8 cellular contexts compared by ENCODE assay signal in the genomic region with DNA sequence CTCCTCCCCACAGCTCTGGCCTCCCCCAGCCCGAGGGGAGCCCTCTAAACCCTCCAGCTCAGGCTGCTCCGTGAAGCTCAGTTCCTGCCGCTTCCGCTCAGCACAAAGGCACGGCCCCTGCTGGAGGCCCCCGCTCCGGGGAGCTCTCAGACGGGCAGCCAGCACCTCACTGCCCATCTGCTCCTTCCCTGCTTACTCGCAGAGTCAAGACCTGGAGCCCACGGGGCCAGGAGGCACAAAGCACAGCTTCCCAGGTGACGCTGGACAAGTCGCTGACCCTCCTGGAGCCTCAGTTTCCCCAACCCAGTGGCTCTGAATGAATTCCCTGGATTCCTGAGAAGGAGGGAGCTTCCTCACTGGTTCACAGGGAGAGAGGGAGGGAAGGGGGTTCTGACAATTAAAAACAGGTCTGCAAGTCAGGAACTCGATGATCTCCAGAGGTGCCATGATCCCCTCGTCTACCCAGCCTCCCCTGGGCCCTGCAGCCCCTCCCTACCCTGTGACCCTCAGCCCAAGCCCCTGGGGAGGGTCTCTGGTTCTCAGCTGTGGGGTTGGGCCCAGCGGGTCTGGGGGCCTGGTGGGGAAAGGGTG. TPM values are rescaled to one million over a fixed set of nuclear protein-coding genes. Genes with fewer than 3 reads are reported as not detected.
A peak's percentile ranks its signal among the peaks of the same experiment; 100 is the strongest.
DNase-seq lines count a peak whose midpoint lies in the region; ATAC-seq and TF ChIP-seq lines count a peak whose summit lies in the region.

No MANE protein-coding gene starts in this region.

- H3K9me3 Mint-ChIP-seq in memory B cell = no peaks in the 10 kb centered on the region

- peaks cover 25% of the 10 kb centered on the region; the same call in 1 of the 2 replicates for H3K79me2 ChIP-seq in OCI-LY7 (ENCODE audit: insufficient read depth, low read depth, low read length)

- peaks cover 52% of the 10 kb centered on the region for H3K4me1 Mint-ChIP-seq in memory B cell

- no peaks in the 10 kb centered on the region for H3K9me2 ChIP-seq in OCI-LY7 (ENCODE audit: insufficient read depth, low read length)

- DNase-seq in OCI-LY7 (ENCODE audit: low spot score) = peak; percentile 90
- DNase-seq in body of pancreas = peak in 3 of 4 donors; percentile 33 to 63 (median 48)
- DNase-seq in memory B cell (ENCODE audit: low spot score in 2 of 2) = no peak
- no peak for DNase-seq in medulla oblongata (ENCODE audit: extremely low spot score)
- DNase-seq in HuH-7 (ENCODE audit: low spot score) = no peak
- no peak for DNase-seq in NCI-H510A treated with DMSO at 0.1 percent for 48 hours (lab: John Stamatoyannopoulos, UW)

- no peak overlapping the region for H2AFZ ChIP-seq in OCI-LY7 (ENCODE audit: low read length)

- BruUV-seq in OCI-LY7 (replicated peaks; lab: Mats Ljungman, UMichigan) = no TSS peak

- CTCF ChIA-PET in OCI-LY7 (lab: Charles Lee; ENCODE audit: unreplicated experiment) = interaction anchor here (0.6 to 1.3 kb wide), 4 partner anchors 12 to 171 kb away, joined by 3 to 4 read pairs (median 3); no protein-coding TSS in a partner anchor

- WGBS in body of pancreas, 2 donors = 12 to 26% methylated on average over 3 to 12 of the region's 15 CpGs

- H3K9me3 ChIP-seq in OCI-LY7 (ENCODE audit: low read length) (no peaks in the 10 kb centered on the region), body of pancreas (no peaks in the 10 kb centered on the region)

- intact Hi-C loops in OCI-LY7 (cut with micrococcal nuclease; ENCODE audit: unreplicated experiment) = loop anchor here (1.0 kb wide), 1 partner anchor 36 kb away; a partner anchor contains a TSS
- intact Hi-C loops in body of pancreas (cut with DNase I) = no loop called here

- no peak for TF ChIP-seq POLR2A in body of pancreas (IDR thresholded peaks at IDR 0.05)

- no peaks in the 10 kb centered on the region for H3K36me3 Mint-ChIP-seq in memory B cell

- no peaks in the 10 kb centered on the region for H3K27me3 Mint-ChIP-seq in memory B cell

- H3K4me1 ChIP-seq in OCI-LY7 (ENCODE audit: insufficient read depth, low read length, poor library complexity, severe bottlenecking) (peaks cover 69% of the 10 kb centered on the region), body of pancreas (peaks cover 56% of the 10 kb centered on the region)

- H3K4me3 ChIP-seq in GM12875 (ENCODE audit: low read depth, low read length) (peak overlapping the region; percentile 60), OCI-LY7 (ENCODE audit: low read depth, low read length, poor library complexity, severe bottlenecking) (peak overlapping the region; percentile 64), body of pancreas (no peak overlapping the region)

- H4K20me1 ChIP-seq in OCI-LY7 (ENCODE audit: insufficient read depth, low read length) = no peaks in the 10 kb centered on the region

- H3K4me3 Mint-ChIP-seq in memory B cell = peak overlapping the region; percentile 92

- ATAC-seq in body of pancreas (peak; percentile 38), memory B cell (ENCODE audit: low read depth) (peak; percentile 52), HG03159 (IDR thresholded peaks at IDR 0.05; ENCODE audit: unreplicated experiment) (no peak)

- peak overlapping the region; percentile 95 for H3K27ac Mint-ChIP-seq in memory B cell

- POLR2A ChIA-PET in OCI-LY7 (lab: Charles Lee) = interaction anchor here (0.8 to 3.9 kb wide), 7 partner anchors 11 to 975 kb away, joined by 3 to 46 read pairs (median 3); no protein-coding TSS in a partner anchor

- peak overlapping the region; percentile 94 for H3K4me2 ChIP-seq in OCI-LY7 (ENCODE audit: low read length)

- H3K27me3 ChIP-seq in body of pancreas = no peaks in the 10 kb centered on the region

- H3K27ac ChIP-seq in OCI-LY7 (ENCODE audit: low read depth, low read length, poor library complexity, severe bottlenecking) = peak overlapping the region; percentile 93
- H3K27ac ChIP-seq in body of pancreas = peak overlapping the region; percentile 59 to 79 (median 75)

- TF ChIP-seq CTCF in GM12875 (IDR thresholded peaks at IDR 0.05; ENCODE audit: borderline replicate concordance, insufficient read depth, low read depth, low read length) (no peak), OCI-LY7 (conservative IDR thresholded peaks at IDR 0.05; ENCODE audit: low read length) (0 out of 2 replicates have a peak, but pooled peaks have one; percentile 16), body of pancreas (IDR thresholded peaks at IDR 0.05) (no peak)

- H3K36me3 ChIP-seq in OCI-LY7 (ENCODE audit: insufficient read depth, low read length) (no peaks in the 10 kb centered on the region), body of pancreas (replicated peaks in 1 of 2; ENCODE audit: insufficient read depth in 1 of 2, low read depth in 2 of 2) (no peaks in the 10 kb centered on the region)

RNA-seq across cellular contexts. Expression of a gene that starts 36.2 kb away (rescaled TPM):
- 10.6 and 11.0 TPM in 2 replicates for total RNA-seq in OCI-LY7 (2014; rRNA removed; shearing (Covaris generic))
- total RNA-seq in OCI-LY7 (2022) (23.2 and 27.8 TPM in 2 replicates), body of pancreas (10 to 100 TPM; 31.6 to 32.3 TPM)

Comparison
In these comparisons a context has a peak if more than half of its experiments do, and no peak if none do; other contexts are left out.
1. H3K4me3 ChIP-seq: peak in GM12875 (single experiment) and OCI-LY7 (single experiment); none in body of pancreas (0 of 2).
2. DNase-seq: peak in OCI-LY7 (single experiment) and body of pancreas (3 of 4); none in memory B cell (0 of 2), medulla oblongata (single experiment), HuH-7 (single experiment) and NCI-H510A treated with DMSO at 0.1 percent for 48 hours (single experiment).